Comparison of ENCODE assay signal across 13 cellular contexts in the genomic region with DNA sequence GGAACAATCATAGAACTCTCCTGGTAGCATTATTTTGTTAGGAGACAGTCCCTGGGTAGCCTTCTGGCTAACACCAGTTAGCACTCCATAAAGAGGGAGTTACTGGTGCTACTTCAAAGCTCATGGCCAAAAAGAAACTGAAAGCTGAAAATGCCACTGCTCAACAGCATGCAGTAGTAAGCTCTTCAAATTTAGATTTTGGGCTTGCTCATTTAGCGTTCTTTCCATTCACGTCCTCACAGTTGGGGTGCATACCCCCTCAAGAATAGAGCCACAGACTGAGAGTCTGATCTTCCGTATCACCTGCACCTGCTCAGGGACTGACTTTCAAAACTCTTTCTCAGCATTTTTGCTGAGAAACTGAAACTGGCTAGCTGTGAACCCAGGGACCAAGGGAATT. TPM values are rescaled to one million over a fixed set of nuclear protein-coding genes. Genes with fewer than 3 reads are reported as not detected.
DNase-seq lines count a peak whose midpoint lies in the region; ATAC-seq and TF ChIP-seq lines count a peak whose summit lies in the region.
"Had no signal": no experiment of that assay in that cellular context is flagged by ENCODE, and none has a peak within 500 bp of the region (broad histone marks: within the 10 kb centered on the region; RNA-seq: fewer than 3 reads in every experiment).

No MANE protein-coding gene starts in this region.

- H3K27ac ChIP-seq in OCI-LY3 (ENCODE audit: low read length) (no peak overlapping the region), body of pancreas (no peak overlapping the region)
- H3K27ac ChIP-seq: BLaER1 treated with 17β-estradiol and CSF1 and Interleukin-3, amounts not matched to agents 10 nM and 100 nM; ovary; SJSA1 had no signal

- no peak for TF ChIP-seq CTCF in OCI-LY3 (IDR thresholded peaks at IDR 0.05; ENCODE audit: low read depth, low read length)
- no peak for TF ChIP-seq CTCF in body of pancreas (IDR thresholded peaks at IDR 0.05)

- H4K20me1 ChIP-seq in OCI-LY3 (ENCODE audit: insufficient read depth, low read length), result no peaks in the 10 kb centered on the region

- 53 to 61% methylated on average over 3 of the region's 3 CpGs for WGBS in body of pancreas, 2 donors

- DNase-seq in cerebellum (ENCODE audit: low spot score), result no peak
- DNase-seq in NCI-H2227 treated with DMSO at 0.1 percent for 48 hours (lab: John Stamatoyannopoulos, UW), result no peak
- DNase-seq in putamen (ENCODE audit: low spot score), result no peak
- no peak for DNase-seq in body of pancreas
- DNase-seq: activated CD8-positive, alpha-beta T cell treated with anti-CD3 and anti-CD28 coated beads, Interleukin-2, amount 10 ng/mL, durations not matched to agents 7 days and 5 days; kidney glomerular epithelial cell; ovary had no signal

- peak overlapping the region; percentile 82 for H3K4me2 ChIP-seq in OCI-LY3 (ENCODE audit: low read length)
- H3K4me2 ChIP-seq: BLaER1 treated with 17β-estradiol and CSF1 and Interleukin-3, amounts not matched to agents 10 nM and 100 nM had no signal

- H3K27me3 ChIP-seq in OCI-LY3 (ENCODE audit: low read depth, low read length) (no peaks in the 10 kb centered on the region), body of pancreas (no peaks in the 10 kb centered on the region)
- H3K27me3 ChIP-seq: ovary, SJSA1 had no signal

- H3K4me3 ChIP-seq in OCI-LY3 (ENCODE audit: low read length) (peak overlapping the region; percentile 70), body of pancreas (no peak overlapping the region)
- H3K4me3 ChIP-seq: BLaER1 treated with 17β-estradiol and CSF1 and Interleukin-3, amounts not matched to agents 10 nM and 100 nM; ovary; SJSA1 had no signal

- intact Hi-C loops in body of pancreas (cut with DNase I), result no loop called here

- H3K36me3 ChIP-seq in OCI-LY3 (replicated peaks; ENCODE audit: low read depth, low read length) (no peaks in the 10 kb centered on the region), body of pancreas (replicated peaks in 1 of 2; ENCODE audit: insufficient read depth in 1 of 2, low read depth in 2 of 2) (no peaks in the 10 kb centered on the region)
- H3K36me3 ChIP-seq: BLaER1 treated with 17β-estradiol and CSF1 and Interleukin-3, amounts not matched to agents 10 nM and 100 nM; ovary; SJSA1 had no signal

- ATAC-seq in GM18505 (IDR thresholded peaks at IDR 0.05; ENCODE audit: unreplicated experiment) (peak; percentile 65), GM19468 (IDR thresholded peaks at IDR 0.05; ENCODE audit: extremely low read depth, unreplicated experiment) (peak; percentile 48), HG02970 (IDR thresholded peaks at IDR 0.05; ENCODE audit: low FRiP score, unreplicated experiment) (peak; percentile 44), body of pancreas (no peak)
- ATAC-seq: activated CD8-positive, alpha-beta T cell treated with anti-CD3 and anti-CD28 coated beads, Interleukin-2, amount 10 ng/mL, durations not matched to agents 7 days and 5 days had no signal

- no peaks in the 10 kb centered on the region for H3K9me3 ChIP-seq in OCI-LY3 (ENCODE audit: insufficient read depth, low read length)
- H3K9me3 ChIP-seq in body of pancreas, result no peaks in the 10 kb centered on the region
- H3K9me3 ChIP-seq: BLaER1 treated with 17β-estradiol and CSF1 and Interleukin-3, amounts not matched to agents 10 nM and 100 nM; ovary; SJSA1 had no signal

- no peaks in the 10 kb centered on the region for H3K79me2 ChIP-seq in OCI-LY3 (ENCODE audit: low read length)

- peak overlapping the region; percentile 33; the same call in 1 of the 2 replicates for H3K9ac ChIP-seq in OCI-LY3 (ENCODE audit: low read length)
- H3K9ac ChIP-seq: BLaER1 treated with 17β-estradiol and CSF1 and Interleukin-3, amounts not matched to agents 10 nM and 100 nM had no signal

- H2AFZ ChIP-seq in OCI-LY3 (ENCODE audit: low read depth, low read length), result peak overlapping the region; percentile 94

- peaks cover 9% of the 10 kb centered on the region for H3K4me1 ChIP-seq in OCI-LY3 (ENCODE audit: low read length)
- no peaks in the 10 kb centered on the region for H3K4me1 ChIP-seq in body of pancreas
- H3K4me1 ChIP-seq: BLaER1 treated with 17β-estradiol and CSF1 and Interleukin-3, amounts not matched to agents 10 nM and 100 nM had no signal

- no peak for TF ChIP-seq POLR2A in GM18505 (IDR thresholded peaks at IDR 0.05; ENCODE audit: borderline replicate concordance, extremely low read depth, insufficient read depth, insufficient read length)
- TF ChIP-seq POLR2A in body of pancreas (IDR thresholded peaks at IDR 0.05), result no peak

RNA-seq across cellular contexts. Expression of gene NTRK2, which starts 24.7 kb away (rescaled TPM):
- total RNA-seq in cerebellum (159 TPM), body of pancreas (10 to 100 TPM; 20.5 to 37.9 TPM)
